Comparison of ENCODE assay signal across 9 cellular contexts in genomic region chr6:111805511-111806181, GRCh38.
DNase-seq lines count a peak whose midpoint lies in the region; ATAC-seq, FAIRE-seq and TF ChIP-seq lines count a peak whose summit lies in the region.
"Had no signal": no experiment of that assay in that cellular context is flagged by ENCODE, and none has a peak within 500 bp of the region (broad histone marks: within the 10 kb centered on the region; RNA-seq: fewer than 3 reads in every experiment).

No MANE protein-coding gene starts in this region.

- CTCF ChIA-PET in HepG2 (lab: Yijun Ruan, JAX; ENCODE audit: low intra/inter-chr PET ratio, low total read pairs) = no interaction called here

- no peak for TF ChIP-seq RAD21 in HepG2 (CRISPR knock-in tag; IDR thresholded peaks at IDR 0.05)

- no peaks in the 10 kb centered on the region for H4K20me1 ChIP-seq in HepG2 (ENCODE audit: insufficient read depth, low read length)

- H3K27me3 ChIP-seq in HepG2 (ENCODE audit: control insufficient read depth in 1 of 2, insufficient read depth in 2 of 2, low read length in 2 of 2) = no peaks in the 10 kb centered on the region

- TF ChIP-seq EP300 in HepG2 (IDR thresholded peaks at IDR 0.05; ENCODE audit: low read depth in 2 of 2, low read length in 2 of 2) (no peak), HepG2 (CRISPR knock-in tag; IDR thresholded peaks at IDR 0.05; ENCODE audit: borderline replicate concordance) (no peak)

- TF ChIP-seq POLR2A in HepG2 (IDR thresholded peaks at IDR 0.05; ENCODE audit: insufficient read depth in 1 of 2, low read depth in 2 of 2, low read length in 2 of 2) = no peak

- H3K36me3 ChIP-seq in HepG2 (replicated peaks in 1 of 2; ENCODE audit: control insufficient read depth in 1 of 2, insufficient read depth in 2 of 2, low read length in 2 of 2) = no peaks in the 10 kb centered on the region

- intact Hi-C loops in HepG2 (cut with micrococcal nuclease; ENCODE audit: unreplicated experiment) = no loop called here

- in situ Hi-C loops in HepG2 (cut with HindIII; ENCODE audit: extremely low pct_ligation_motif_present, low pct_unique_long_range_greater_than_20kb) = no loop called here

- BruUV-seq in HepG2 (replicated peaks; lab: Mats Ljungman, UMichigan) = no TSS peak

- peak; percentile 75 for DNase-seq in EH (ENCODE audit: low read depth)
- peak; percentile 96 for DNase-seq in M059J (ENCODE audit: low read depth)
- peak; percentile 61 for DNase-seq in activated naive CD4-positive, alpha-beta T cell treated with anti-CD3 and anti-CD28 coated beads, Interleukin-2, amount 50 U/mL, for 16 hours
- no peak for DNase-seq in naive thymus-derived CD8-positive, alpha-beta T cell
- no peak for DNase-seq in HepG2 (ENCODE audit: low spot score)
- no peak for DNase-seq in NCI-H524 treated with DMSO at 0.1 percent for 48 hours (lab: John Stamatoyannopoulos, UW)

- no peak overlapping the region for H3K9ac ChIP-seq in HepG2 (ENCODE audit: insufficient read depth, low read depth, low read length)

- H3K27ac ChIP-seq in HepG2 (ENCODE audit: extremely low read length, insufficient read depth, low read length) = no peak overlapping the region

- no peak for FAIRE-seq in HepG2 (lab: Jason Lieb, UNC)
- FAIRE-seq: islet of Langerhans had no signal

- H3K4me3 Mint-ChIP-seq in naive thymus-derived CD8-positive, alpha-beta T cell = peak overlapping the region in 7 of 10 donors; percentile 21 to 81 (median 50)

- 60% methylated on average over 7 of the region's 7 CpGs for WGBS in HepG2 (ENCODE audit: low lambda C conversion rate)

- TF ChIP-seq CTCF in HepG2 (CRISPR knock-in tag; IDR thresholded peaks at IDR 0.05) = no peak

- no peaks in the 10 kb centered on the region for H3K4me1 ChIP-seq in HepG2 (ENCODE audit: insufficient read depth, low read length)

- no peak overlapping the region for H3K4me3 ChIP-seq in HepG2 (replicated peaks in 1 of 3; ENCODE audit: insufficient read depth in 1 of 3, low read depth in 2 of 3, low read length in 3 of 3)

- no peaks in the 10 kb centered on the region for H3K9me3 Mint-ChIP-seq in naive thymus-derived CD8-positive, alpha-beta T cell

- H2AFZ ChIP-seq in HepG2 (ENCODE audit: low read length) = no peak overlapping the region

- peaks cover 51 to 93% (median 88%) of the 10 kb centered on the region in 4 donors for H3K4me1 Mint-ChIP-seq in naive thymus-derived CD8-positive, alpha-beta T cell

- no peaks in the 10 kb centered on the region for H3K27me3 Mint-ChIP-seq in naive thymus-derived CD8-positive, alpha-beta T cell

- H3K36me3 Mint-ChIP-seq in naive thymus-derived CD8-positive, alpha-beta T cell = peaks cover 0 to 19% (median 7%) of the 10 kb centered on the region in 3 donors

- POLR2A ChIA-PET in naive thymus-derived CD8-positive, alpha-beta T cell (lab: Charles Lee) = interaction anchor here (1.2 kb wide), 1 partner anchor 68 kb away, joined by 3 read pairs; the partner anchor contains the start of gene FYN
- POLR2A ChIA-PET in HepG2 (lab: Yijun Ruan, JAX) = no interaction called here

- no peaks in the 10 kb centered on the region for H3K9me3 ChIP-seq in HepG2 (ENCODE audit: low read length)

- peak overlapping the region; percentile 84 to 96 (median 93) for H3K27ac Mint-ChIP-seq in naive thymus-derived CD8-positive, alpha-beta T cell

- no peak overlapping the region for H3K4me2 ChIP-seq in HepG2 (ENCODE audit: low read depth, low read length)

- no peaks in the 10 kb centered on the region for H3K79me2 ChIP-seq in HepG2 (ENCODE audit: insufficient read depth, low read length)

- peak; percentile 39 for ATAC-seq in GM21576 (IDR thresholded peaks at IDR 0.05; ENCODE audit: unreplicated experiment)
- peak in 1 of 2 donors; percentile 15 for ATAC-seq in naive thymus-derived CD8-positive, alpha-beta T cell
- no peak for ATAC-seq in GM19324 (IDR thresholded peaks at IDR 0.05; ENCODE audit: low FRiP score, unreplicated experiment)
- ATAC-seq in HepG2 = no peak

TF ChIP-seq in HepG2, 621 proteins besides CTCF, POLR2A, EP300 and RAD21 (continues in another document):
- TF ChIP-seq ZNF574 (CRISPR knock-in tag; IDR thresholded peaks at IDR 0.05) (no peak), ZKSCAN5 (CRISPR knock-in tag; IDR thresholded peaks at IDR 0.05) (no peak), ZBTB21 (CRISPR knock-in tag; IDR thresholded peaks at IDR 0.05) (no peak), KIAA2018 (CRISPR knock-in tag; IDR thresholded peaks at IDR 0.05; ENCODE audit: borderline replicate concordance) (no peak), ZNF101 (CRISPR knock-in tag; IDR thresholded peaks at IDR 0.05; ENCODE audit: borderline replicate concordance, low read depth) (no peak), ZSCAN21 (CRISPR knock-in tag; IDR thresholded peaks at IDR 0.05; ENCODE audit: borderline replicate concordance) (no peak), ZSCAN29 (CRISPR knock-in tag; conservative IDR thresholded peaks at IDR 0.05) (no peak), MLX (CRISPR knock-in tag; IDR thresholded peaks at IDR 0.05) (no peak)

Comparison
In these comparisons a context has a peak if more than half of its experiments do, and no peak if none do; other contexts are left out.
1. DNase-seq: peak in EH (single experiment), M059J (single experiment) and activated naive CD4-positive, alpha-beta T cell treated with anti-CD3 and anti-CD28 coated beads, Interleukin-2, amount 50 U/mL, for 16 hours (single experiment); none in naive thymus-derived CD8-positive, alpha-beta T cell (0 of 10), HepG2 (single experiment) and NCI-H524 treated with DMSO at 0.1 percent for 48 hours (single experiment).